22 cellular contexts compared by ENCODE assay signal in the genomic region with DNA sequence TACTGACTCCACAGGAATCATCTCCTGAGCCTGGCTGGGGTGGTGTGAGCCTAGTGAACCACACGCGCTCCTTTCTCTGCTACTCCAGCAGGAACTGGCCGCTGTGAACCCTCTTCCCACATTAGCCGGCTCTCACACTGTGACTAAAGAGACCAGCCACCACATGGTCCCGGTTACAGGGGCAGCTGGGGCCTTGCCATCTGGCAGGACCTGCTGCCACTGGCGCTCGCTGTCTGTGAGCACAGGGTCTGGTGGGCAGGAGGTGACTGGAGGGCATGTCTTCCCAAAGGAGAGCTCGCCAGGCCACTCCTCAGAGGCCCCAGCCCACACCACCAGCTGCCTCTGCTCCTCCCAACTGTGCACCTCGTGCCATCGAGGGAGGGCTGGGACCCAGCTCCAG.
DNase-seq lines count a peak whose midpoint lies in the region; ATAC-seq, FAIRE-seq and TF ChIP-seq lines count a peak whose summit lies in the region.
"Had no signal": no experiment of that assay in that cellular context is flagged by ENCODE, and none has a peak within 500 bp of the region (broad histone marks: within the 10 kb centered on the region; RNA-seq: fewer than 3 reads in every experiment).

No MANE protein-coding gene starts in this region.

- H3K27me3 Mint-ChIP-seq in CD14-positive monocyte (ENCODE audit: low read depth in 3 of 3), result peaks cover 0 to 2% (median 2%) of the 10 kb centered on the region in 3 donors

- H3K9me3 ChIP-seq in left ventricle myocardium inferior (replicated peaks) (peaks cover 5% of the 10 kb centered on the region), osteoblast (ENCODE audit: low read depth, low read length) (no peaks in the 10 kb centered on the region)
- H3K9me3 ChIP-seq: ascending aorta, neutrophil, upper lobe of right lung had no signal

- FAIRE-seq in bronchial epithelial cell (lab: Jason Lieb, UNC), result peak; percentile 55
- FAIRE-seq in GM12891 (lab: Jason Lieb, UNC), result no peak

- no peak for ATAC-seq in left ventricle myocardium superior
- no peak for ATAC-seq in left colon
- no peak for ATAC-seq in HG03520 (IDR thresholded peaks at IDR 0.05; ENCODE audit: unreplicated experiment)
- ATAC-seq: activated T-cell treated with anti-CD3 and anti-CD28 coated beads, Interleukin-2, amount 50 U/mL, for 72 hours; upper lobe of right lung had no signal

- TF ChIP-seq CTCF in left ventricle myocardium inferior (IDR thresholded peaks at IDR 0.05; ENCODE audit: borderline replicate concordance) (no peak), bronchial epithelial cell (IDR thresholded peaks at IDR 0.05; ENCODE audit: insufficient read depth, low read length, severe bottlenecking) (no peak), osteoblast (IDR thresholded peaks at IDR 0.05; ENCODE audit: extremely low read depth, low read depth, low read length) (no peak), CD14-positive monocyte (IDR thresholded peaks at IDR 0.05) (no peak)

- H3K79me2 ChIP-seq in osteoblast (ENCODE audit: insufficient read depth, low read length), result no peaks in the 10 kb centered on the region

- H3K4me1 Mint-ChIP-seq in CD14-positive monocyte, result no peaks in the 10 kb centered on the region

- no peaks in the 10 kb centered on the region for H3K36me3 Mint-ChIP-seq in CD14-positive monocyte
- H3K36me3 Mint-ChIP-seq: activated naive CD8-positive, alpha-beta T cell had no signal

- no peak overlapping the region for H3K4me3 Mint-ChIP-seq in CD14-positive monocyte
- H3K4me3 Mint-ChIP-seq: activated naive CD8-positive, alpha-beta T cell; activated T-cell treated with anti-CD3 and anti-CD28 coated beads, Interleukin-2, amount 50 U/mL, for 72 hours; GM23338 had no signal

- no peak for TF ChIP-seq POLR2A in GM12891 (IDR thresholded peaks at IDR 0.05; ENCODE audit: low read depth, low read length)

- H3K4me3 ChIP-seq in left ventricle myocardium inferior (no peak overlapping the region), bronchial epithelial cell (ENCODE audit: low read depth, low read length) (no peak overlapping the region), osteoblast (ENCODE audit: insufficient read depth, low read length) (no peak overlapping the region)
- H3K4me3 ChIP-seq: ascending aorta, BLaER1, GM23338, spleen, upper lobe of right lung had no signal

- no peak overlapping the region for H3K4me2 ChIP-seq in osteoblast (ENCODE audit: insufficient read depth, low read length)
- H3K4me2 ChIP-seq: BLaER1, GM23338 had no signal

- no peaks in the 10 kb centered on the region for H4K20me1 ChIP-seq in osteoblast (ENCODE audit: insufficient read depth, low read length)
- H4K20me1 ChIP-seq: BLaER1 had no signal

- no peak overlapping the region for H3K27ac ChIP-seq in left ventricle myocardium inferior (replicated peaks)
- H3K27ac ChIP-seq in osteoblast (ENCODE audit: low read depth, low read length), result no peak overlapping the region
- H3K27ac ChIP-seq: ascending aorta, BLaER1, neutrophil, spleen, upper lobe of right lung had no signal

- H3K27me3 ChIP-seq in left ventricle myocardium inferior (ENCODE audit: low read depth), result peaks cover 6% of the 10 kb centered on the region
- H3K27me3 ChIP-seq in bronchial epithelial cell (ENCODE audit: control insufficient read depth, insufficient read depth, low read length), result peaks cover 2% of the 10 kb centered on the region
- peaks cover 3% of the 10 kb centered on the region for H3K27me3 ChIP-seq in osteoblast (ENCODE audit: insufficient read depth, low read length)
- H3K27me3 ChIP-seq: ascending aorta, BLaER1, neutrophil had no signal

- peaks cover 0 to 4% (median 3%) of the 10 kb centered on the region in 7 donors for H3K9me3 Mint-ChIP-seq in CD14-positive monocyte
- H3K9me3 Mint-ChIP-seq: activated T-cell treated with anti-CD3 and anti-CD28 coated beads, Interleukin-2, amount 50 U/mL, for 72 hours had no signal

- H3K27ac Mint-ChIP-seq in CD14-positive monocyte, result no peak overlapping the region
- H3K27ac Mint-ChIP-seq: activated naive CD8-positive, alpha-beta T cell; activated T-cell treated with anti-CD3 and anti-CD28 coated beads, Interleukin-2, amount 50 U/mL, for 72 hours; GM23338 had no signal

- H3K4me1 ChIP-seq in left ventricle myocardium inferior, result peaks cover 14% of the 10 kb centered on the region
- no peaks in the 10 kb centered on the region for H3K4me1 ChIP-seq in osteoblast (ENCODE audit: insufficient read depth, low read length)
- H3K4me1 ChIP-seq: ascending aorta, BLaER1, upper lobe of right lung had no signal

- DNase-seq in left ventricle myocardium superior (peak; percentile 42), left ventricle myocardium inferior (no peak), bronchial epithelial cell (ENCODE audit: low read depth) (no peak), osteoblast (ENCODE audit: insufficient read length, low spot score, missing footprints) (peak; percentile 22), left colon (no peak), GM12891 (ENCODE audit: insufficient read length, low spot score) (no peak), CD14-positive monocyte (ENCODE audit: low spot score) (no peak)
- DNase-seq: activated CD4-positive, alpha-beta T cell treated with anti-CD3 and anti-CD28 coated beads for 1 hour; activated T-cell treated with anti-CD3 and anti-CD28 coated beads, Interleukin-2, amount 50 U/mL, for 72 hours; Calu3; central memory CD4-positive, alpha-beta T cell; Kasumi-1; NCI-H1048; NCI-H2081; spleen; upper lobe of right lung had no signal

- no peak overlapping the region for H2AFZ ChIP-seq in osteoblast (ENCODE audit: low read length)
- H2AFZ ChIP-seq: GM23338 had no signal

- intact Hi-C loops in left ventricle myocardium superior (cut with micrococcal nuclease), result no loop called here
- intact Hi-C loops in left ventricle myocardium inferior (cut with micrococcal nuclease), result no loop called here
- intact Hi-C loops in left colon (cut with DNase I, micrococcal nuclease), result no loop called here
- intact Hi-C loops in CD14-positive monocyte (cut with micrococcal nuclease), result no loop called here

- H3K36me3 ChIP-seq in left ventricle myocardium inferior (no peaks in the 10 kb centered on the region), bronchial epithelial cell (ENCODE audit: control insufficient read depth, insufficient read depth, low read length) (no peaks in the 10 kb centered on the region), osteoblast (ENCODE audit: insufficient read depth, low read length) (no peaks in the 10 kb centered on the region)
- H3K36me3 ChIP-seq: ascending aorta, BLaER1, neutrophil, spleen, upper lobe of right lung had no signal

TF ChIP-seq in GM12891, 5 proteins besides CTCF, POLR2A, EP300 and RAD21:
- no peak for TF ChIP-seq POLR2AphosphoS5 (IDR thresholded peaks at IDR 0.05; ENCODE audit: low read depth, low read length)
TF ChIP-seq in GM12891: peak in this region for 0.

Comparison
In these comparisons a context has a peak if more than half of its experiments do, and no peak if none do; other contexts are left out.
1. DNase-seq: peak in left ventricle myocardium superior (single experiment) and osteoblast (single experiment); none in left ventricle myocardium inferior (single experiment), bronchial epithelial cell (single experiment), left colon (0 of 2), GM12891 (single experiment) and CD14-positive monocyte (single experiment).